22 cellular contexts compared by ENCODE assay signal in genomic region chr2:70212298-70212948, GRCh38. TPM values are rescaled to one million over a fixed set of nuclear protein-coding genes. Genes with fewer than 3 reads are reported as not detected.
DNase-seq lines count a peak whose midpoint lies in the region; ATAC-seq and TF ChIP-seq lines count a peak whose summit lies in the region.
"Had no signal": no experiment of that assay in that cellular context is flagged by ENCODE, and none has a peak within 500 bp of the region (broad histone marks: within the 10 kb centered on the region; RNA-seq: fewer than 3 reads in every experiment).

No MANE protein-coding gene starts in this region.

- no peak overlapping the region for H3K4me3 Mint-ChIP-seq in activated T-cell treated with anti-CD3 and anti-CD28 coated beads, Interleukin-2, amount 50 U/mL, for 72 hours
- no peak overlapping the region for H3K4me3 Mint-ChIP-seq in endothelial cell (ENCODE audit: unreplicated experiment)
- no peak overlapping the region for H3K4me3 Mint-ChIP-seq in stimulated activated effector memory CD8-positive, alpha-beta T cell treated with anti-CD3 and anti-CD28 coated beads, Interleukin-12 subunit alpha, Interleukin-12 subunit beta, amount 100 ng/mL, for 72 hours
- H3K4me3 Mint-ChIP-seq: activated CD4-positive, alpha-beta memory T cell treated with anti-CD3 and anti-CD28 coated beads, Interleukin-2, amount 10 ng/mL, durations not matched to agents 7 days and 5 days; central memory CD8-positive, alpha-beta T cell; natural killer cell had no signal

- no peak for ATAC-seq in activated T-cell treated with anti-CD3 and anti-CD28 coated beads, Interleukin-2, amount 50 U/mL, for 72 hours (replicated peaks in 1 of 2)
- no peak for ATAC-seq in stimulated activated effector memory CD8-positive, alpha-beta T cell treated with anti-CD3 and anti-CD28 coated beads, Interleukin-12 subunit alpha, Interleukin-12 subunit beta, amount 100 ng/mL, for 72 hours
- ATAC-seq in HG03469 (IDR thresholded peaks at IDR 0.05; ENCODE audit: unreplicated experiment) (no peak), HG03135 (IDR thresholded peaks at IDR 0.05; ENCODE audit: unreplicated experiment) (no peak)
- ATAC-seq: left lobe of liver, natural killer cell had no signal

- H3K4me3 ChIP-seq in H7 (ENCODE audit: insufficient read depth, low read depth, low read length) = no peak overlapping the region
- H3K4me3 ChIP-seq: BLaER1 treated with 17β-estradiol and CSF1 and Interleukin-3, amounts not matched to agents 10 nM and 100 nM; dorsolateral prefrontal cortex; smooth muscle cell had no signal

- in situ Hi-C loops in SK-MEL-5 (cut with HindIII; ENCODE audit: low pct_unique_long_range_greater_than_20kb, low sequenced_read_pairs) = no loop called here

- H3K36me3 ChIP-seq in H7 (replicated peaks; ENCODE audit: control insufficient read depth, insufficient read depth, low read length) = peaks cover 22% of the 10 kb centered on the region

- no peaks in the 10 kb centered on the region for H3K9me3 Mint-ChIP-seq in activated T-cell treated with anti-CD3 and anti-CD28 coated beads, Interleukin-2, amount 50 U/mL, for 72 hours
- no peaks in the 10 kb centered on the region for H3K9me3 Mint-ChIP-seq in endothelial cell (ENCODE audit: unreplicated experiment)
- no peaks in the 10 kb centered on the region for H3K9me3 Mint-ChIP-seq in stimulated activated effector memory CD8-positive, alpha-beta T cell treated with anti-CD3 and anti-CD28 coated beads, Interleukin-12 subunit alpha, Interleukin-12 subunit beta, amount 100 ng/mL, for 72 hours
- H3K9me3 Mint-ChIP-seq: activated CD4-positive, alpha-beta memory T cell treated with anti-CD3 and anti-CD28 coated beads, Interleukin-2, amount 10 ng/mL, durations not matched to agents 7 days and 5 days; central memory CD8-positive, alpha-beta T cell; natural killer cell had no signal

- H3K27me3 Mint-ChIP-seq in activated T-cell treated with anti-CD3 and anti-CD28 coated beads, Interleukin-2, amount 50 U/mL, for 72 hours (ENCODE audit: low read depth) = no peaks in the 10 kb centered on the region
- H3K27me3 Mint-ChIP-seq in endothelial cell (ENCODE audit: unreplicated experiment) = peaks cover under 1% of the 10 kb centered on the region
- H3K27me3 Mint-ChIP-seq: activated CD4-positive, alpha-beta memory T cell treated with anti-CD3 and anti-CD28 coated beads, Interleukin-2, amount 10 ng/mL, durations not matched to agents 7 days and 5 days; central memory CD8-positive, alpha-beta T cell had no signal

- TF ChIP-seq CTCF in endothelial cell (IDR thresholded peaks at IDR 0.05; ENCODE audit: unreplicated experiment) = no peak

- peaks cover 19% of the 10 kb centered on the region for H3K4me1 Mint-ChIP-seq in activated T-cell treated with anti-CD3 and anti-CD28 coated beads, Interleukin-2, amount 50 U/mL, for 72 hours (ENCODE audit: low read depth)
- H3K4me1 Mint-ChIP-seq in endothelial cell (ENCODE audit: unreplicated experiment) = no peaks in the 10 kb centered on the region
- H3K4me1 Mint-ChIP-seq in stimulated activated effector memory CD8-positive, alpha-beta T cell treated with anti-CD3 and anti-CD28 coated beads, Interleukin-12 subunit alpha, Interleukin-12 subunit beta, amount 100 ng/mL, for 72 hours = no peaks in the 10 kb centered on the region
- H3K4me1 Mint-ChIP-seq: central memory CD8-positive, alpha-beta T cell; natural killer cell had no signal

- peaks cover 2 to 9% of the 10 kb centered on the region in 2 donors for H3K36me3 Mint-ChIP-seq in activated T-cell treated with anti-CD3 and anti-CD28 coated beads, Interleukin-2, amount 50 U/mL, for 72 hours (ENCODE audit: insufficient read depth in 2 of 2)
- H3K36me3 Mint-ChIP-seq in endothelial cell (ENCODE audit: low read depth, unreplicated experiment) = no peaks in the 10 kb centered on the region
- peaks cover 76% of the 10 kb centered on the region for H3K36me3 Mint-ChIP-seq in stimulated activated effector memory CD8-positive, alpha-beta T cell treated with anti-CD3 and anti-CD28 coated beads, Interleukin-12 subunit alpha, Interleukin-12 subunit beta, amount 100 ng/mL, for 72 hours
- H3K36me3 Mint-ChIP-seq: natural killer cell had no signal

- no peak for DNase-seq in activated T-cell treated with anti-CD3 and anti-CD28 coated beads, Interleukin-2, amount 50 U/mL, for 72 hours
- DNase-seq in activated T-cell treated with anti-CD3 and anti-CD28 coated beads, Interleukin-2, amount 50 U/mL, for 48 hours = no peak
- DNase-seq in SK-MEL-5 (ENCODE audit: low read depth, low spot score) (peak; percentile 39), endothelial cell (ENCODE audit: low spot score) (no peak), H7 (no peak)
- DNase-seq in stimulated activated effector memory CD8-positive, alpha-beta T cell treated with anti-CD3 and anti-CD28 coated beads, Interleukin-12 subunit alpha, Interleukin-12 subunit beta, amount 100 ng/mL, for 72 hours (ENCODE audit: low spot score in 2 of 2) = no peak
- DNase-seq: activated CD4-positive, alpha-beta memory T cell treated with anti-CD3 and anti-CD28 coated beads, Interleukin-2, amount 10 ng/mL, durations not matched to agents 7 days and 5 days; activated gamma-delta T cell treated with Interleukin-2 at 50 U/mL for 16 hours; aorta; dorsolateral prefrontal cortex; EL; natural killer cell; NCI-H2029 treated with DMSO at 0.1 percent for 48 hours; NCI-H446; stimulated activated CD4-positive, alpha-beta T cell treated with anti-CD3 and anti-CD28 coated beads, Interleukin-2, amount 100 ng/mL, for 24 hours; SW 1271 had no signal

- H3K27ac Mint-ChIP-seq in activated T-cell treated with anti-CD3 and anti-CD28 coated beads, Interleukin-2, amount 50 U/mL, for 72 hours = peak overlapping the region; percentile 17
- H3K27ac Mint-ChIP-seq in endothelial cell (ENCODE audit: unreplicated experiment) = peak overlapping the region; percentile 19
- peak overlapping the region; percentile 43 for H3K27ac Mint-ChIP-seq in stimulated activated effector memory CD8-positive, alpha-beta T cell treated with anti-CD3 and anti-CD28 coated beads, Interleukin-12 subunit alpha, Interleukin-12 subunit beta, amount 100 ng/mL, for 72 hours
- H3K27ac Mint-ChIP-seq: activated CD4-positive, alpha-beta memory T cell treated with anti-CD3 and anti-CD28 coated beads, Interleukin-2, amount 10 ng/mL, durations not matched to agents 7 days and 5 days had no signal

- no peaks in the 10 kb centered on the region for H3K27me3 ChIP-seq in H7 (ENCODE audit: control insufficient read depth, insufficient read depth, low read length)
- H3K27me3 ChIP-seq: BLaER1 treated with 17β-estradiol and CSF1 and Interleukin-3, amounts not matched to agents 10 nM and 100 nM; dorsolateral prefrontal cortex had no signal

RNA-seq across cellular contexts. Expression of gene C2orf42, which starts 21.6 kb away (rescaled TPM):
- 10 to 100 TPM; 28.0 to 29.3 TPM for total RNA-seq in activated T-cell treated with anti-CD3 and anti-CD28 coated beads, Interleukin-2, amount 50 U/mL, for 72 hours
- 24.3 and 27.3 TPM in 2 replicates for total RNA-seq in SK-MEL-5 (2014; rRNA removed; shearing (Covaris generic))
- polyA plus RNA-seq in SK-MEL-5 (2015; cell fraction: cytosol; rRNA removed) = 21.6 and 22.1 TPM in 2 replicates
- polyA plus RNA-seq in SK-MEL-5 (2015; cell fraction: nucleus; rRNA removed) = 30.4 and 39.8 TPM in 2 replicates
- total RNA-seq in endothelial cell (ENCODE audit: unreplicated experiment) = 15.0 TPM
- total RNA-seq in H7 (2014; rRNA removed; shearing (Covaris generic)) = 9.3 and 11.4 TPM in 2 replicates

RNA-seq across cellular contexts. Expression of gene TIA1, which starts 36.0 kb away (rescaled TPM):
- 100 to 1,000 TPM; 113 to 119 TPM for total RNA-seq in activated T-cell treated with anti-CD3 and anti-CD28 coated beads, Interleukin-2, amount 50 U/mL, for 72 hours
- total RNA-seq in SK-MEL-5 (2014; rRNA removed; shearing (Covaris generic)) = 66.5 and 78.0 TPM in 2 replicates
- polyA plus RNA-seq in SK-MEL-5 (2015; cell fraction: cytosol; rRNA removed) = 27.6 and 38.3 TPM in 2 replicates
- 561 and 663 TPM in 2 replicates for polyA plus RNA-seq in SK-MEL-5 (2015; cell fraction: nucleus; rRNA removed)
- total RNA-seq in endothelial cell (ENCODE audit: unreplicated experiment) = 200 TPM
- total RNA-seq in H7 (2014; rRNA removed; shearing (Covaris generic)) = 97.5 and 136 TPM in 2 replicates

RNA-seq across cellular contexts. Expression of gene PCYOX1, which starts 45.5 kb away (rescaled TPM):
- total RNA-seq in activated T-cell treated with anti-CD3 and anti-CD28 coated beads, Interleukin-2, amount 50 U/mL, for 72 hours = 10 to 100 TPM; 16.7 to 18.5 TPM
- 52.5 and 57.3 TPM in 2 replicates for total RNA-seq in SK-MEL-5 (2014; rRNA removed; shearing (Covaris generic))
- polyA plus RNA-seq in SK-MEL-5 (2015; cell fraction: cytosol; rRNA removed) = 49.9 and 62.2 TPM in 2 replicates
- polyA plus RNA-seq in SK-MEL-5 (2015; cell fraction: nucleus; rRNA removed) = 6.6 and 6.8 TPM in 2 replicates
- total RNA-seq in endothelial cell (ENCODE audit: unreplicated experiment) = 52.2 TPM
- 18.8 and 23.4 TPM in 2 replicates for total RNA-seq in H7 (2014; rRNA removed; shearing (Covaris generic))
